ENCODE assay signal across 16 cellular contexts in the genomic region with DNA sequence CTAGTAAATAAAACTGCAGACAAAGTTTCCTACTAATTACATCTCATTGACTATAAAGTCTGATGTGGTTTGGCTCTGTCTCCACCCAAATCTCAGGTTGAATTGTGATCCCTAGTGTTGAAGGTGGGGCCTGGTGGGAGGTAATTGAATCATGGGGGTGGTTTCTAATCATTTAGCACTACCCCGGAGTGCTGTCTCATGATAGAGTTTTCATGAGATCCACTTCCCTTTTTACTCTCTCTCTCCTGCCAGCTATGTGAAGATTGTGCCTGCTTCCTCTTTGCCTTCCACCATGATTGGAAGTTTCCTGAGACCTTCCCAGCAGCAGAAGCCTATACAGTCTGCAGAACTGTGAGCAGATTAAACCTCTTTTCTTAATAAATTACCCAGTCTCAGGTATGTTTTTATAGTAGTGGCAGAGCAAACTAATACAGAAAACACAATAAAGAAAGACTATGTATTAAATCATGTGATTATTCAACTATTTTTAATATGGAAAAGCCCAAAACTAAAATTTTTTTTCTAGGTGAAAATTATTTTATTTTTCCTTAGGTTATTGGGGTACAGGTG.
"Had no signal": no experiment of that assay in that cellular context is flagged by ENCODE, and none has a peak within 500 bp of the region (broad histone marks: within the 10 kb centered on the region; RNA-seq: fewer than 3 reads in every experiment).

No MANE protein-coding gene starts in this region.

- H3K27me3 ChIP-seq: esophagus muscularis mucosa, suprapubic skin, upper lobe of left lung had no signal

- H3K27ac Mint-ChIP-seq: activated naive CD8-positive, alpha-beta T cell treated with anti-CD3 and anti-CD28 coated beads, Interleukin-2, amount 50 U/mL, for 24 hours; activated T-helper 1 cell treated with anti-CD3 and anti-CD28 coated beads, Interleukin-12 subunit alpha, Interleukin-12 subunit beta, Interleukin-2, Interleukin-4 antibody, amounts not matched to agents 30 ng/mL and 10 ng/mL and 1 ng/mL, durations not matched to agents 14 hours and 24 hours and 36 hours; natural killer cell treated with Interleukin-12 subunit alpha and Interleukin-12 subunit beta and Interleukin-15 and Interleukin-18, amount 100 ng/mL, for 72 hours had no signal

- H3K4me3 Mint-ChIP-seq: activated naive CD8-positive, alpha-beta T cell treated with anti-CD3 and anti-CD28 coated beads, Interleukin-2, amount 50 U/mL, for 24 hours; activated T-helper 1 cell treated with anti-CD3 and anti-CD28 coated beads, Interleukin-12 subunit alpha, Interleukin-12 subunit beta, Interleukin-2, Interleukin-4 antibody, amounts not matched to agents 30 ng/mL and 10 ng/mL and 1 ng/mL, durations not matched to agents 14 hours and 24 hours and 36 hours; natural killer cell treated with Interleukin-12 subunit alpha and Interleukin-12 subunit beta and Interleukin-15 and Interleukin-18, amount 100 ng/mL, for 72 hours had no signal

- H3K4me3 ChIP-seq: esophagus muscularis mucosa, lung, mucosa of descending colon, prostate gland, suprapubic skin, upper lobe of left lung had no signal

- H3K27me3 Mint-ChIP-seq: activated naive CD8-positive, alpha-beta T cell treated with anti-CD3 and anti-CD28 coated beads, Interleukin-2, amount 50 U/mL, for 24 hours; natural killer cell treated with Interleukin-12 subunit alpha and Interleukin-12 subunit beta and Interleukin-15 and Interleukin-18, amount 100 ng/mL, for 72 hours had no signal

- H3K4me1 ChIP-seq: esophagus muscularis mucosa, prostate gland, suprapubic skin, upper lobe of left lung had no signal

- H3K9me3 ChIP-seq: prostate gland, upper lobe of left lung had no signal

- H3K4me1 Mint-ChIP-seq: activated naive CD8-positive, alpha-beta T cell treated with anti-CD3 and anti-CD28 coated beads, Interleukin-2, amount 50 U/mL, for 24 hours had no signal

- ATAC-seq: activated naive CD8-positive, alpha-beta T cell treated with anti-CD3 and anti-CD28 coated beads, Interleukin-2, amount 50 U/mL, for 24 hours; left colon; mucosa of descending colon; natural killer cell treated with Interleukin-12 subunit alpha and Interleukin-12 subunit beta and Interleukin-15 and Interleukin-18, amount 100 ng/mL, for 72 hours; sciatic nerve; stimulated activated naive CD8-positive, alpha-beta T cell treated with anti-CD3 and anti-CD28 coated beads, Interleukin-15, Interleukin-2, amounts not matched to agents 100 U/mL and 50 U/mL, for 24 hours had no signal

- DNase-seq: activated CD4-positive, alpha-beta T cell treated with anti-CD3 and anti-CD28 coated beads for 4 hours; activated naive CD4-positive, alpha-beta T cell treated with Interleukin-2 at 50 U/mL for 16 hours; activated naive CD8-positive, alpha-beta T cell treated with anti-CD3 and anti-CD28 coated beads, Interleukin-2, amount 50 U/mL, for 24 hours; left colon; mucosa of descending colon; occipital lobe; stimulated activated CD4-positive, alpha-beta T cell treated with anti-CD3 and anti-CD28 coated beads, Interleukin-2, amount 100 ng/mL, for 24 hours; stimulated activated naive CD8-positive, alpha-beta T cell treated with anti-CD3 and anti-CD28 coated beads, Interleukin-15, Interleukin-2, amounts not matched to agents 100 U/mL and 50 U/mL, for 24 hours; upper lobe of left lung had no signal

- H3K36me3 ChIP-seq: esophagus muscularis mucosa, prostate gland, suprapubic skin, upper lobe of left lung had no signal

- H3K27ac ChIP-seq: esophagus muscularis mucosa, prostate gland, suprapubic skin, upper lobe of left lung had no signal
